ENCODE assay signal across 1 cellular context in genomic region chr22:23103199-23103954, GRCh38.
TF ChIP-seq lines count a peak whose summit lies in the region.

No MANE protein-coding gene starts in this region.

TF ChIP-seq in WTC11, 78 proteins besides CTCF, POLR2A, EP300 and RAD21 (continued from another document):
- no peak for TF ChIP-seq ARID4B (CRISPR knock-in tag; IDR thresholded peaks at IDR 0.05; ENCODE audit: borderline replicate concordance)
- TF ChIP-seq ZMAT4 (CRISPR knock-in tag; IDR thresholded peaks at IDR 0.05) = no peak
- no peak for TF ChIP-seq ZBTB21 (CRISPR knock-in tag; IDR thresholded peaks at IDR 0.05; ENCODE audit: borderline replicate concordance)
- TF ChIP-seq IRF2 (CRISPR knock-in tag; IDR thresholded peaks at IDR 0.05; ENCODE audit: borderline replicate concordance, low read depth) = no peak
- no peak for TF ChIP-seq FOXP4 (CRISPR knock-in tag; IDR thresholded peaks at IDR 0.05)
- no peak for TF ChIP-seq ZNF281 (CRISPR knock-in tag; IDR thresholded peaks at IDR 0.05)
- TF ChIP-seq USF1 (CRISPR knock-in tag; IDR thresholded peaks at IDR 0.05) = no peak
- no peak for TF ChIP-seq PRRX2 (CRISPR knock-in tag; IDR thresholded peaks at IDR 0.05)
- no peak for TF ChIP-seq RORB (CRISPR knock-in tag; IDR thresholded peaks at IDR 0.05)
